ENCODE assay signal across 17 cellular contexts in genomic region chr7:141688038-141688437, GRCh38. TPM values are rescaled to one million over a fixed set of nuclear protein-coding genes. Genes with fewer than 3 reads are reported as not detected.
A peak's percentile ranks its signal among the peaks of the same experiment; 100 is the strongest.
DNase-seq lines count a peak whose midpoint lies in the region; ATAC-seq and TF ChIP-seq lines count a peak whose summit lies in the region.
"Had no signal": no experiment of that assay in that cellular context is flagged by ENCODE, and none has a peak within 500 bp of the region (broad histone marks: within the 10 kb centered on the region; RNA-seq: fewer than 3 reads in every experiment).

No MANE protein-coding gene starts in this region.

- TF ChIP-seq CTCF in dorsolateral prefrontal cortex (IDR thresholded peaks at IDR 0.05 in 54 of 56, conservative IDR thresholded peaks at IDR 0.05 in 2 of 56; ENCODE audit: low read depth in 1 of 56, partially characterized antibody in 56 of 56): no peak

- ATAC-seq in HG02840 (IDR thresholded peaks at IDR 0.05; ENCODE audit: low FRiP score, unreplicated experiment): no peak
- ATAC-seq: GM23338 had no signal

- H3K4me1 Mint-ChIP-seq in activated T-helper 1 cell treated with anti-CD3 and anti-CD28 coated beads, Interleukin-12 subunit alpha, Interleukin-12 subunit beta, Interleukin-2, Interleukin-4 antibody, amounts not matched to agents 30 ng/mL and 10 ng/mL and 1 ng/mL, durations not matched to agents 14 hours and 24 hours and 36 hours (ENCODE audit: low read depth): peaks cover 16% of the 10 kb centered on the region

- peaks cover 31% of the 10 kb centered on the region for H3K36me3 Mint-ChIP-seq in activated T-helper 1 cell treated with anti-CD3 and anti-CD28 coated beads, Interleukin-12 subunit alpha, Interleukin-12 subunit beta, Interleukin-2, Interleukin-4 antibody, amounts not matched to agents 30 ng/mL and 10 ng/mL and 1 ng/mL, durations not matched to agents 14 hours and 24 hours and 36 hours (ENCODE audit: low read depth)

- H3K9me3 Mint-ChIP-seq in activated T-helper 1 cell treated with anti-CD3 and anti-CD28 coated beads, Interleukin-12 subunit alpha, Interleukin-12 subunit beta, Interleukin-2, Interleukin-4 antibody, amounts not matched to agents 30 ng/mL and 10 ng/mL and 1 ng/mL, durations not matched to agents 14 hours and 24 hours and 36 hours: no peaks in the 10 kb centered on the region
- H3K9me3 Mint-ChIP-seq: CD4-positive, alpha-beta memory T cell; GM23338 had no signal

- DNase-seq in dorsolateral prefrontal cortex (no peak), medulla oblongata (ENCODE audit: extremely low spot score) (peak; percentile 60), glomerular visceral epithelial cell (ENCODE audit: extremely low spot score) (no peak)
- DNase-seq in activated T-helper 1 cell treated with anti-CD3 and anti-CD28 coated beads, Interleukin-12 subunit alpha, Interleukin-12 subunit beta, Interleukin-2, Interleukin-4 antibody, amounts not matched to agents 30 ng/mL and 10 ng/mL and 1 ng/mL, durations not matched to agents 14 hours and 24 hours and 36 hours (ENCODE audit: low spot score): no peak
- DNase-seq: ACHN; AML-193; CD4-positive, alpha-beta memory T cell; DMS153; DMS79; GDM1; HCEC 1CT; IMR-90 had no signal

- peak overlapping the region in 8 of 59 donors; percentile 1 to 30 (median 18) for H3K4me3 ChIP-seq in dorsolateral prefrontal cortex
- H3K4me3 ChIP-seq: GM23338 had no signal

- H3K27me3 Mint-ChIP-seq in activated T-helper 1 cell treated with anti-CD3 and anti-CD28 coated beads, Interleukin-12 subunit alpha, Interleukin-12 subunit beta, Interleukin-2, Interleukin-4 antibody, amounts not matched to agents 30 ng/mL and 10 ng/mL and 1 ng/mL, durations not matched to agents 14 hours and 24 hours and 36 hours (ENCODE audit: insufficient read depth): no peaks in the 10 kb centered on the region
- H3K27me3 Mint-ChIP-seq: CD4-positive, alpha-beta memory T cell had no signal

- intact Hi-C loops in dorsolateral prefrontal cortex (cut with DNase I): loop anchor here in 1 of 2 donors (10.0 kb wide), 1 partner anchor 763 kb away; the partner anchor contains the start of gene BRAF
- intact Hi-C loops in activated T-helper 1 cell treated with anti-CD3 and anti-CD28 coated beads, Interleukin-12 subunit alpha, Interleukin-12 subunit beta, Interleukin-2, Interleukin-4 antibody, amounts not matched to agents 30 ng/mL and 10 ng/mL and 1 ng/mL, durations not matched to agents 14 hours and 24 hours and 36 hours (cut with micrococcal nuclease): no loop called here

- no peak overlapping the region for H3K4me3 Mint-ChIP-seq in activated T-helper 1 cell treated with anti-CD3 and anti-CD28 coated beads, Interleukin-12 subunit alpha, Interleukin-12 subunit beta, Interleukin-2, Interleukin-4 antibody, amounts not matched to agents 30 ng/mL and 10 ng/mL and 1 ng/mL, durations not matched to agents 14 hours and 24 hours and 36 hours
- H3K4me3 Mint-ChIP-seq: CD4-positive, alpha-beta memory T cell; GM23338 had no signal

- no peaks in the 10 kb centered on the region for H3K27me3 ChIP-seq in dorsolateral prefrontal cortex

- H3K27ac ChIP-seq in dorsolateral prefrontal cortex: peak overlapping the region; percentile 32 to 93 (median 84)
- H3K27ac ChIP-seq in temporal lobe (ENCODE audit: low read depth, low read length): peak overlapping the region; percentile 86
- H3K27ac ChIP-seq: C4-2B had no signal

- no peak overlapping the region for H3K27ac Mint-ChIP-seq in activated T-helper 1 cell treated with anti-CD3 and anti-CD28 coated beads, Interleukin-12 subunit alpha, Interleukin-12 subunit beta, Interleukin-2, Interleukin-4 antibody, amounts not matched to agents 30 ng/mL and 10 ng/mL and 1 ng/mL, durations not matched to agents 14 hours and 24 hours and 36 hours
- H3K27ac Mint-ChIP-seq: GM23338 had no signal

RNA-seq across cellular contexts. Expression of gene DENND11, which starts 13.9 kb away (rescaled TPM):
- total RNA-seq in dorsolateral prefrontal cortex (10 to 100 TPM; 39.9 to 93.6 (median 55.5) TPM), temporal lobe (30.0 TPM)
- 31.3 and 33.5 TPM in 2 replicates for total RNA-seq in activated T-helper 1 cell treated with anti-CD3 and anti-CD28 coated beads, Interleukin-12 subunit alpha, Interleukin-12 subunit beta, Interleukin-2, Interleukin-4 antibody, amounts not matched to agents 30 ng/mL and 10 ng/mL and 1 ng/mL, durations not matched to agents 14 hours and 24 hours and 36 hours

RNA-seq across cellular contexts. Expression of gene WEE2, which starts 20.1 kb away (rescaled TPM):
- total RNA-seq in dorsolateral prefrontal cortex: 1 to 10 TPM in 2 of 120 experiments, under 1 TPM in 56, not detected in 62; 0.11 to 1.2 (median 0.28) TPM
- total RNA-seq in temporal lobe: 0.49 TPM
- 0.10 and 0.12 TPM in 2 replicates for total RNA-seq in activated T-helper 1 cell treated with anti-CD3 and anti-CD28 coated beads, Interleukin-12 subunit alpha, Interleukin-12 subunit beta, Interleukin-2, Interleukin-4 antibody, amounts not matched to agents 30 ng/mL and 10 ng/mL and 1 ng/mL, durations not matched to agents 14 hours and 24 hours and 36 hours
- total RNA-seq: CD4-positive, alpha-beta memory T cell; Daoy; GM23338; IMR-90 had no signal

RNA-seq across cellular contexts. Expression of gene SSBP1, which starts 50.1 kb away (rescaled TPM):
- total RNA-seq in dorsolateral prefrontal cortex (10 to 100 TPM; 49.9 to 96.9 (median 80.2) TPM), temporal lobe (65.2 TPM)
- total RNA-seq in activated T-helper 1 cell treated with anti-CD3 and anti-CD28 coated beads, Interleukin-12 subunit alpha, Interleukin-12 subunit beta, Interleukin-2, Interleukin-4 antibody, amounts not matched to agents 30 ng/mL and 10 ng/mL and 1 ng/mL, durations not matched to agents 14 hours and 24 hours and 36 hours: 240 and 245 TPM in 2 replicates
